Comparison of ENCODE assay signal across 8 cellular contexts in the genomic region with DNA sequence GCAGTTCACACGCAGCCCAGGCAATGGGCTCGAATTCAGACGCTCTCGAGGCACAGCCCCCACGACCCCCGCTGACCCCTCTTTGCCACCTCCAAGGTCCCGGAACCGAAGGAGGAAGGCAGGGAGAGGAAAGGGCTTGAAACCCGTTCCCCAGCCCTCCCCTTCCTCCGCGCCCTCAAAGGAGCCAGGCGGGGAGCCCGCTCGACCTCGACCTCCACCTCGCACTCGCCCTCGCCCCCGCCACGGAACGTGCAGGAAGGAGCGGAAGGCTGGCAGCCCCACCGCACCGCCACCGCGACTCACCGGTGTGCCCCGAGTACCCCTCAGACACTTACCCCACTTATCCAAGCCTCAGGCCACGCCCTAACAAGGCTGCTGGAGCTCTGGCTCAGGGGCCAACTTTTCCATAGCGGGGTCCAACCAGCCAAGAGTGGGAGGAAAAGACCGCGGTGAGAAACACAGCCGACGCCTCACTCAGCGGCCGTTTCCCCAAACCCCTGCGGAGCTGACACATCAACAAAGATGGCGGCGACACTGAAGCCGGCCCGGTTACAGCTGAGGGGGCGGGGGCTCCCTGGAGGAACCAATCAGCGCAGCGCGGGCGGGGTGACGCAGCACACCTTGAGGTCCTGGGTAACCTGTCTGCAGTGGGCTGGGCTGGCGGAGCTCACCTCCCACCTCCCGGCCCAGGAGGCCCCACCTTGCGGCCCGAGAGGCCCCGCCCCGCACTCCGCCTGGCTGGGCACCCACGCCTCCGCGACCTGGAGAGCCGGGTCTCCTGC. TPM values are rescaled to one million over a fixed set of nuclear protein-coding genes. Genes with fewer than 3 reads are reported as not detected.
DNase-seq lines count a peak whose midpoint lies in the region; ATAC-seq and TF ChIP-seq lines count a peak whose summit lies in the region.

A gene (minus strand): TSS at position 524 of the 782 bp plus-strand sequence. CDS start 10,935 bp downstream, outside the sequence.

- no peaks in the 10 kb centered on the region for H3K27me3 ChIP-seq in heart left ventricle

- no peaks in the 10 kb centered on the region for H3K27me3 Mint-ChIP-seq in type B pancreatic cell

- peaks cover 23% of the 10 kb centered on the region for H3K4me1 Mint-ChIP-seq in type B pancreatic cell (ENCODE audit: unreplicated experiment)

- peak; percentile 98 for DNase-seq in GM13976 (ENCODE audit: low spot score)
- DNase-seq in NCI-H1417 treated with DMSO at 0.1 percent for 48 hours (lab: John Stamatoyannopoulos, UW) = peak; percentile 30
- DNase-seq in T-helper 1 cell = peak; percentile 95 to 99 (median 97)
- peak; percentile 86 for DNase-seq in amniotic epithelial cell (ENCODE audit: low read depth)
- peak; percentile 94 to 97 (median 96) for DNase-seq in heart left ventricle
- DNase-seq in posterior cingulate gyrus = peak; percentile 87 to 100 (median 95)
- DNase-seq in type B pancreatic cell (ENCODE audit: extremely low spot score, unreplicated experiment) = peak; percentile 96

- peaks cover under 1% of the 10 kb centered on the region for H3K36me3 Mint-ChIP-seq in type B pancreatic cell

- in situ Hi-C loops in GM13976 (cut with MboI; ENCODE audit: low sequenced_read_pairs, unreplicated experiment) = no loop called here

- peak in 1 of 2 donors; percentile 78 for TF ChIP-seq POLR2A in heart left ventricle (IDR thresholded peaks at IDR 0.05)

- H3K36me3 ChIP-seq in heart left ventricle = no peaks in the 10 kb centered on the region

- intact Hi-C loops in heart left ventricle (cut with DNase I) (no loop called here), posterior cingulate gyrus (cut with DNase I) (loop anchor here (5.0 kb wide), 1 partner anchor 322 kb away; a partner anchor contains a TSS)

- peaks cover 0 to 33% (median 9%) of the 10 kb centered on the region in 12 donors for H3K4me1 ChIP-seq in heart left ventricle

- H3K9me3 ChIP-seq in heart left ventricle = peaks cover 0 to 11% (median 1%) of the 10 kb centered on the region in 12 donors

- 0 to 1% (median 0%) methylated on average over 23 to 58 of the region's 58 CpGs for WGBS in heart left ventricle, 4 donors

- H3K27ac Mint-ChIP-seq in type B pancreatic cell = peak within 1 kb of the TSS; percentile 99

- peak within 1 kb of the TSS; percentile 99 for H3K4me3 Mint-ChIP-seq in type B pancreatic cell

- ATAC-seq in HG02798 (IDR thresholded peaks at IDR 0.05; ENCODE audit: poor library complexity, unreplicated experiment) (peak; percentile 100), heart left ventricle (peak; percentile 97 to 99 (median 98))

- TF ChIP-seq CTCF in GM13976 (IDR thresholded peaks at IDR 0.05; ENCODE audit: borderline replicate concordance, control extremely low read depth, extremely low read depth, insufficient read depth, missing control alignments) = no peak
- no peak for TF ChIP-seq CTCF in heart left ventricle (IDR thresholded peaks at IDR 0.05)
- no peak for TF ChIP-seq CTCF in type B pancreatic cell (conservative IDR thresholded peaks at IDR 0.05)

- H3K4me3 ChIP-seq in heart left ventricle = peak within 1 kb of the TSS; percentile 67 to 97 (median 88)

- peaks cover under 1% of the 10 kb centered on the region for H3K9me3 Mint-ChIP-seq in type B pancreatic cell

- peak within 1 kb of the TSS; percentile 79 to 96 (median 92) for H3K27ac ChIP-seq in heart left ventricle

RNA-seq across cellular contexts. Expression of the gene that starts here (rescaled TPM):
- 10 to 100 TPM; 11.6 to 26.0 (median 21.6) TPM for total RNA-seq in heart left ventricle
- 1 to 10 TPM; 4.7 to 7.3 TPM for polyA plus RNA-seq in heart left ventricle
- 21.0 and 36.0 TPM in 2 replicates for total RNA-seq in type B pancreatic cell (ENCODE audit: low replicate concordance)

Comparison
In these comparisons a context has a peak if more than half of its experiments do, and no peak if none do; other contexts are left out.
1. Peak in every context shown above with its lines: DNase-seq, ATAC-seq, H3K4me3 ChIP-seq and H3K27ac ChIP-seq.
2. DNase-seq: peak in every context shown above with its lines; median percentile 98 in GM13976; 97 in T-helper 1 cell; 96 in heart left ventricle; 96 in type B pancreatic cell; 95 in posterior cingulate gyrus; 86 in amniotic epithelial cell; 30 in NCI-H1417 treated with DMSO at 0.1 percent for 48 hours.